Comparison of ENCODE assay signal across 33 cellular contexts in genomic region chr2:18325118-18325517, GRCh38.
"Had no signal": no experiment of that assay in that cellular context is flagged by ENCODE, and none has a peak within 500 bp of the region (broad histone marks: within the 10 kb centered on the region; RNA-seq: fewer than 3 reads in every experiment).

No MANE protein-coding gene starts in this region.

- H3K79me2 ChIP-seq: hepatocyte had no signal

- H3K36me3 Mint-ChIP-seq: activated CD4-positive, alpha-beta memory T cell treated with anti-CD3 and anti-CD28 coated beads for 36 hours; activated CD8-positive, alpha-beta memory T cell treated with anti-CD3 and anti-CD28 coated beads, Interleukin-2, amount 10 ng/mL, durations not matched to agents 7 days and 5 days; activated naive CD4-positive, alpha-beta T cell treated with anti-CD3 and anti-CD28 coated beads, Interleukin-2, amount 50 U/mL, for 24 hours; activated naive CD8-positive, alpha-beta T cell treated with anti-CD3 and anti-CD28 coated beads for 36 hours had no signal

- H2AFZ ChIP-seq: hepatocyte had no signal

- H3K36me3 ChIP-seq: adrenal gland, esophagus muscularis mucosa, gastrocnemius medialis, heart right ventricle had no signal

- ATAC-seq: activated CD4-positive, alpha-beta T cell treated with anti-CD3 and anti-CD28 coated beads for 36 hours; activated CD8-positive, alpha-beta memory T cell treated with anti-CD3 and anti-CD28 coated beads, Interleukin-2, amount 10 ng/mL, durations not matched to agents 7 days and 5 days; activated CD8-positive, alpha-beta T cell treated with anti-CD3 and anti-CD28 coated beads, Interleukin-2, amount 10 ng/mL, durations not matched to agents 7 days and 5 days; activated naive CD8-positive, alpha-beta T cell treated with anti-CD3 and anti-CD28 coated beads, Interleukin-2, amount 50 U/mL, for 24 hours; body of pancreas; effector memory CD8-positive, alpha-beta T cell; foreskin keratinocyte; gastrocnemius medialis; heart right ventricle had no signal

- H3K4me2 ChIP-seq: hepatocyte had no signal

- H3K27ac ChIP-seq: adrenal gland, body of pancreas, esophagus muscularis mucosa, foreskin keratinocyte, gastrocnemius medialis, heart right ventricle, hepatocyte had no signal

- H3K4me1 Mint-ChIP-seq: activated CD4-positive, alpha-beta T cell treated with anti-CD3 and anti-CD28 coated beads for 36 hours; activated CD4-positive, alpha-beta T cell treated with anti-CD3 and anti-CD28 coated beads, Interleukin-2, amount 10 ng/mL, durations not matched to agents 24 days and 14 days; activated CD8-positive, alpha-beta memory T cell treated with anti-CD3 and anti-CD28 coated beads, Interleukin-2, amount 10 ng/mL, durations not matched to agents 7 days and 5 days; activated naive CD4-positive, alpha-beta T cell treated with anti-CD3 and anti-CD28 coated beads, Interleukin-2, amount 50 U/mL, for 24 hours; activated naive CD8-positive, alpha-beta T cell treated with anti-CD3 and anti-CD28 coated beads, Interleukin-2, amount 50 U/mL, for 24 hours had no signal

- H3K27me3 ChIP-seq: adrenal gland, body of pancreas, esophagus muscularis mucosa, foreskin keratinocyte, gastrocnemius medialis, heart right ventricle, hepatocyte had no signal

- H3K27me3 Mint-ChIP-seq: activated CD4-positive, alpha-beta memory T cell treated with anti-CD3 and anti-CD28 coated beads for 36 hours; activated CD4-positive, alpha-beta T cell treated with anti-CD3 and anti-CD28 coated beads for 36 hours; activated CD4-positive, alpha-beta T cell treated with anti-CD3 and anti-CD28 coated beads, Interleukin-2, amount 10 ng/mL, durations not matched to agents 24 days and 14 days; activated CD8-positive, alpha-beta memory T cell treated with anti-CD3 and anti-CD28 coated beads, Interleukin-2, amount 10 ng/mL, durations not matched to agents 7 days and 5 days; activated naive CD8-positive, alpha-beta T cell treated with anti-CD3 and anti-CD28 coated beads, Interleukin-2, amount 50 U/mL, for 24 hours; effector memory CD8-positive, alpha-beta T cell had no signal

- H3K27ac Mint-ChIP-seq: activated CD4-positive, alpha-beta memory T cell treated with anti-CD3 and anti-CD28 coated beads for 36 hours; activated CD4-positive, alpha-beta T cell treated with anti-CD3 and anti-CD28 coated beads for 36 hours; activated CD4-positive, alpha-beta T cell treated with anti-CD3 and anti-CD28 coated beads, Interleukin-2, amount 10 ng/mL, durations not matched to agents 24 days and 14 days; activated CD8-positive, alpha-beta memory T cell treated with anti-CD3 and anti-CD28 coated beads, Interleukin-2, amount 10 ng/mL, durations not matched to agents 7 days and 5 days; activated CD8-positive, alpha-beta T cell treated with anti-CD3 and anti-CD28 coated beads, Interleukin-2, amount 10 ng/mL, durations not matched to agents 7 days and 5 days; activated naive CD4-positive, alpha-beta T cell treated with anti-CD3 and anti-CD28 coated beads for 36 hours; activated naive CD4-positive, alpha-beta T cell treated with anti-CD3 and anti-CD28 coated beads, Interleukin-2, amount 50 U/mL, for 24 hours; activated naive CD8-positive, alpha-beta T cell treated with anti-CD3 and anti-CD28 coated beads for 36 hours; activated naive CD8-positive, alpha-beta T cell treated with anti-CD3 and anti-CD28 coated beads, Interleukin-2, amount 50 U/mL, for 24 hours; activated T-helper 1 cell treated with anti-CD3 and anti-CD28 coated beads, Interleukin-12 subunit alpha, Interleukin-12 subunit beta, Interleukin-2, Interleukin-4 antibody, amounts not matched to agents 30 ng/mL and 10 ng/mL and 1 ng/mL, durations not matched to agents 14 hours and 24 hours and 36 hours; activated T-helper 2 cell treated with anti-CD3 and anti-CD28 coated beads, Interferon-gamma antibody, Interleukin-2, Interleukin-4, amounts not matched to agents 10 μg/mL and 5 μg/mL and 100 μg/mL, durations not matched to agents 14 hours and 24 hours and 36 hours; effector memory CD8-positive, alpha-beta T cell had no signal

- H3K4me1 ChIP-seq: adrenal gland, body of pancreas, esophagus muscularis mucosa, foreskin keratinocyte, gastrocnemius medialis, heart right ventricle had no signal

- H3K4me3 Mint-ChIP-seq: activated CD4-positive, alpha-beta memory T cell treated with anti-CD3 and anti-CD28 coated beads for 36 hours; activated CD4-positive, alpha-beta T cell treated with anti-CD3 and anti-CD28 coated beads for 36 hours; activated CD4-positive, alpha-beta T cell treated with anti-CD3 and anti-CD28 coated beads, Interleukin-2, amount 10 ng/mL, durations not matched to agents 24 days and 14 days; activated CD8-positive, alpha-beta memory T cell treated with anti-CD3 and anti-CD28 coated beads, Interleukin-2, amount 10 ng/mL, durations not matched to agents 7 days and 5 days; activated CD8-positive, alpha-beta T cell treated with anti-CD3 and anti-CD28 coated beads, Interleukin-2, amount 10 ng/mL, durations not matched to agents 7 days and 5 days; activated naive CD4-positive, alpha-beta T cell treated with anti-CD3 and anti-CD28 coated beads for 36 hours; activated naive CD4-positive, alpha-beta T cell treated with anti-CD3 and anti-CD28 coated beads, Interleukin-2, amount 50 U/mL, for 24 hours; activated naive CD8-positive, alpha-beta T cell treated with anti-CD3 and anti-CD28 coated beads for 36 hours; activated naive CD8-positive, alpha-beta T cell treated with anti-CD3 and anti-CD28 coated beads, Interleukin-2, amount 50 U/mL, for 24 hours; activated T-helper 1 cell treated with anti-CD3 and anti-CD28 coated beads, Interleukin-12 subunit alpha, Interleukin-12 subunit beta, Interleukin-2, Interleukin-4 antibody, amounts not matched to agents 30 ng/mL and 10 ng/mL and 1 ng/mL, durations not matched to agents 14 hours and 24 hours and 36 hours; effector memory CD8-positive, alpha-beta T cell had no signal

- H3K9me3 Mint-ChIP-seq: activated CD4-positive, alpha-beta memory T cell treated with anti-CD3 and anti-CD28 coated beads for 36 hours; activated CD4-positive, alpha-beta T cell treated with anti-CD3 and anti-CD28 coated beads, Interleukin-2, amount 10 ng/mL, durations not matched to agents 24 days and 14 days; activated naive CD4-positive, alpha-beta T cell treated with anti-CD3 and anti-CD28 coated beads for 36 hours; activated naive CD4-positive, alpha-beta T cell treated with anti-CD3 and anti-CD28 coated beads, Interleukin-2, amount 50 U/mL, for 24 hours; activated naive CD8-positive, alpha-beta T cell treated with anti-CD3 and anti-CD28 coated beads for 36 hours; activated naive CD8-positive, alpha-beta T cell treated with anti-CD3 and anti-CD28 coated beads, Interleukin-2, amount 50 U/mL, for 24 hours; activated T-helper 1 cell treated with anti-CD3 and anti-CD28 coated beads, Interleukin-12 subunit alpha, Interleukin-12 subunit beta, Interleukin-2, Interleukin-4 antibody, amounts not matched to agents 30 ng/mL and 10 ng/mL and 1 ng/mL, durations not matched to agents 14 hours and 24 hours and 36 hours; activated T-helper 2 cell treated with anti-CD3 and anti-CD28 coated beads, Interferon-gamma antibody, Interleukin-2, Interleukin-4, amounts not matched to agents 10 μg/mL and 5 μg/mL and 100 μg/mL, durations not matched to agents 14 hours and 24 hours and 36 hours; effector memory CD8-positive, alpha-beta T cell had no signal

- H3K9me3 ChIP-seq: adrenal gland, body of pancreas, esophagus muscularis mucosa, gastrocnemius medialis, heart right ventricle had no signal

- DNase-seq: activated CD4-positive, alpha-beta memory T cell treated with anti-CD3 and anti-CD28 coated beads for 36 hours; activated CD4-positive, alpha-beta T cell treated with anti-CD3 and anti-CD28 coated beads for 36 hours; activated CD4-positive, alpha-beta T cell treated with anti-CD3 and anti-CD28 coated beads, Interleukin-2, amount 10 ng/mL, durations not matched to agents 24 days and 14 days; activated CD4-positive, CD25-positive, alpha-beta regulatory T cell; activated CD4-positive, CD25-positive, alpha-beta regulatory T cell treated with anti-CD3 and anti-CD28 coated beads, Interleukin-2, amount 50 U/mL, for 72 hours; activated CD8-positive, alpha-beta memory T cell treated with anti-CD3 and anti-CD28 coated beads, Interleukin-2, amount 10 ng/mL, durations not matched to agents 7 days and 5 days; activated CD8-positive, alpha-beta memory T cell treated with anti-CD3 and anti-CD28 coated beads, Interleukin-2, amount 50 U/mL, for 4 hours; activated CD8-positive, alpha-beta T cell treated with anti-CD3 and anti-CD28 coated beads, Interleukin-2, amount 10 ng/mL, durations not matched to agents 7 days and 5 days; activated effector memory CD4-positive, alpha-beta T cell treated with anti-CD3 and anti-CD28 coated beads, Interleukin-2, amount 50 U/mL, for 16 hours; activated naive CD4-positive, alpha-beta T cell treated with anti-CD3 and anti-CD28 coated beads for 36 hours; activated naive CD8-positive, alpha-beta T cell treated with anti-CD3 and anti-CD28 coated beads for 36 hours; activated naive CD8-positive, alpha-beta T cell treated with anti-CD3 and anti-CD28 coated beads, Interleukin-2, amount 50 U/mL, for 24 hours; activated T-cell treated with anti-CD3 and anti-CD28 coated beads, Interleukin-2, amount 50 U/mL, for 1 hour; activated T-cell treated with anti-CD3 and anti-CD28 coated beads, Interleukin-2, amount 50 U/mL, for 48 hours; adrenal gland; amygdala; aorta; body of pancreas; caudate nucleus; cortex of kidney; dermis blood vessel endothelial cell; effector CD4-positive, alpha-beta T cell; effector memory CD8-positive, alpha-beta T cell; erythroblast; foreskin keratinocyte; gastrocnemius medialis; heart right ventricle had no signal

- FAIRE-seq: colon had no signal

- H3K4me3 ChIP-seq: adrenal gland, body of pancreas, esophagus muscularis mucosa, gastrocnemius medialis, heart right ventricle, hepatocyte had no signal
